ENCODE assay signal across 22 cellular contexts in genomic region chr9:107816187-107817021, GRCh38.
DNase-seq lines count a peak whose midpoint lies in the region; ATAC-seq, FAIRE-seq and TF ChIP-seq lines count a peak whose summit lies in the region.
"Had no signal": no experiment of that assay in that cellular context is flagged by ENCODE, and none has a peak within 500 bp of the region (broad histone marks: within the 10 kb centered on the region; RNA-seq: fewer than 3 reads in every experiment).

No MANE protein-coding gene starts in this region.

- no peaks in the 10 kb centered on the region for H3K36me3 ChIP-seq in pancreas
- no peaks in the 10 kb centered on the region for H3K36me3 ChIP-seq in BE2C
- H3K36me3 ChIP-seq: brain microvascular endothelial cell, lower lobe of right lung had no signal

- no peak overlapping the region for H3K27ac Mint-ChIP-seq in CD4-positive, alpha-beta T cell
- H3K27ac Mint-ChIP-seq: activated CD8-positive, alpha-beta T cell treated with anti-CD3 and anti-CD28 coated beads, Interleukin-2, amount 10 ng/mL, durations not matched to agents 7 days and 5 days; activated naive CD8-positive, alpha-beta T cell; WTC11 had no signal

- no peaks in the 10 kb centered on the region for H3K9me3 ChIP-seq in pancreas
- H3K9me3 ChIP-seq in CD4-positive, alpha-beta T cell (ENCODE audit: control insufficient read depth, low read length): no peaks in the 10 kb centered on the region
- H3K9me3 ChIP-seq in BE2C: no peaks in the 10 kb centered on the region
- H3K9me3 ChIP-seq: lower lobe of right lung had no signal

- no peak overlapping the region for H3K4me3 ChIP-seq in pancreas
- H3K4me3 ChIP-seq in BE2C (ENCODE audit: low read depth, low read length): no peak overlapping the region
- H3K4me3 ChIP-seq: lower lobe of right lung had no signal

- peak; percentile 80 for ATAC-seq in GM18868 (IDR thresholded peaks at IDR 0.05; ENCODE audit: unreplicated experiment)
- peak; percentile 42 for ATAC-seq in HG02642 (IDR thresholded peaks at IDR 0.05; ENCODE audit: poor library complexity, unreplicated experiment)
- peak; percentile 64 to 90 (median 76) for ATAC-seq in pancreas
- ATAC-seq in CD4-positive, alpha-beta T cell (ENCODE audit: poor library complexity): no peak
- ATAC-seq in HG03354 (IDR thresholded peaks at IDR 0.05; ENCODE audit: poor library complexity, severe bottlenecking, unreplicated experiment): no peak
- ATAC-seq: activated CD8-positive, alpha-beta T cell treated with anti-CD3 and anti-CD28 coated beads, Interleukin-2, amount 10 ng/mL, durations not matched to agents 7 days and 5 days; lower lobe of right lung; WTC11 had no signal

- no peak for FAIRE-seq in pancreas (lab: Jason Lieb, UNC)
- FAIRE-seq: G401.6 had no signal

- no peaks in the 10 kb centered on the region for H3K36me3 Mint-ChIP-seq in CD4-positive, alpha-beta T cell (ENCODE audit: low read depth)
- H3K36me3 Mint-ChIP-seq: activated naive CD8-positive, alpha-beta T cell; naive B cell had no signal

- peak overlapping the region; percentile 51 for H3K27ac ChIP-seq in VCaP
- H3K27ac ChIP-seq in pancreas: no peak overlapping the region
- no peak overlapping the region for H3K27ac ChIP-seq in CD4-positive, alpha-beta T cell (ENCODE audit: low read depth, low read length)
- H3K27ac ChIP-seq: brain microvascular endothelial cell, lower lobe of right lung, parathyroid adenoma had no signal

- peaks cover 2% of the 10 kb centered on the region for H3K9me3 Mint-ChIP-seq in CD4-positive, alpha-beta T cell

- POLR2A ChIA-PET in CD4-positive, alpha-beta T cell (lab: Charles Lee): no interaction called here

- H3K4me3 Mint-ChIP-seq in CD4-positive, alpha-beta T cell: no peak overlapping the region
- H3K4me3 Mint-ChIP-seq: activated CD8-positive, alpha-beta T cell treated with anti-CD3 and anti-CD28 coated beads, Interleukin-2, amount 10 ng/mL, durations not matched to agents 7 days and 5 days; activated naive CD8-positive, alpha-beta T cell; WTC11 had no signal

- CTCF ChIA-PET in CD4-positive, alpha-beta T cell (lab: Charles Lee): no interaction called here

- peaks cover 0 to 7% (median 0%) of the 10 kb centered on the region in 4 donors for H3K27me3 ChIP-seq in pancreas
- H3K27me3 ChIP-seq in CD4-positive, alpha-beta T cell (ENCODE audit: control insufficient read depth, insufficient read depth, low read length): no peaks in the 10 kb centered on the region
- H3K27me3 ChIP-seq in BE2C: no peaks in the 10 kb centered on the region
- H3K27me3 ChIP-seq: brain microvascular endothelial cell had no signal

- H3K4me1 Mint-ChIP-seq in CD4-positive, alpha-beta T cell (ENCODE audit: low read depth): no peaks in the 10 kb centered on the region

- H3K27me3 Mint-ChIP-seq in CD4-positive, alpha-beta T cell: no peaks in the 10 kb centered on the region

- no peak for DNase-seq in pancreas
- DNase-seq in CD4-positive, alpha-beta T cell: no peak
- no peak for DNase-seq in BE2C
- DNase-seq: activated CD8-positive, alpha-beta T cell treated with anti-CD3 and anti-CD28 coated beads, Interleukin-2, amount 10 ng/mL, durations not matched to agents 7 days and 5 days; activated T-cell treated with anti-CD3 and anti-CD28 coated beads, Interleukin-2, amount 50 U/mL, for 48 hours; brain microvascular endothelial cell; erythroblast; Karpas-422; lower lobe of right lung; naive B cell; NCI-H1417; NCI-H226; stimulated activated CD4-positive, alpha-beta T cell treated with anti-CD3 and anti-CD28 coated beads, Interleukin-2, amount 100 ng/mL, for 48 hours; T-helper 1 cell had no signal

- TF ChIP-seq CTCF in VCaP (conservative IDR thresholded peaks at IDR 0.05) (no peak), pancreas (IDR thresholded peaks at IDR 0.05) (no peak), BE2C (IDR thresholded peaks at IDR 0.05; ENCODE audit: low read depth, low read length) (no peak)
- no peak for TF ChIP-seq CTCF in CD4-positive, alpha-beta T cell (IDR thresholded peaks at IDR 0.05)

- 16 to 22% methylated on average over 4 of the region's 4 CpGs for WGBS in pancreas, 2 donors

- intact Hi-C loops in pancreas (cut with DNase I): no loop called here
- intact Hi-C loops in CD4-positive, alpha-beta T cell (cut with DNase I, micrococcal nuclease): no loop called here

- peaks cover 0 to 8% (median 4%) of the 10 kb centered on the region in 3 donors for H3K4me1 ChIP-seq in pancreas
- no peaks in the 10 kb centered on the region for H3K4me1 ChIP-seq in BE2C
- H3K4me1 ChIP-seq: parathyroid adenoma had no signal

Comparison
In these comparisons a context has a peak if more than half of its experiments do, and no peak if none do; other contexts are left out.
1. ATAC-seq: peak in GM18868 (single experiment), HG02642 (single experiment) and pancreas (4 of 4); none in CD4-positive, alpha-beta T cell (single experiment) and HG03354 (single experiment).